Comparison of ENCODE assay signal across 9 cellular contexts in the genomic region with DNA sequence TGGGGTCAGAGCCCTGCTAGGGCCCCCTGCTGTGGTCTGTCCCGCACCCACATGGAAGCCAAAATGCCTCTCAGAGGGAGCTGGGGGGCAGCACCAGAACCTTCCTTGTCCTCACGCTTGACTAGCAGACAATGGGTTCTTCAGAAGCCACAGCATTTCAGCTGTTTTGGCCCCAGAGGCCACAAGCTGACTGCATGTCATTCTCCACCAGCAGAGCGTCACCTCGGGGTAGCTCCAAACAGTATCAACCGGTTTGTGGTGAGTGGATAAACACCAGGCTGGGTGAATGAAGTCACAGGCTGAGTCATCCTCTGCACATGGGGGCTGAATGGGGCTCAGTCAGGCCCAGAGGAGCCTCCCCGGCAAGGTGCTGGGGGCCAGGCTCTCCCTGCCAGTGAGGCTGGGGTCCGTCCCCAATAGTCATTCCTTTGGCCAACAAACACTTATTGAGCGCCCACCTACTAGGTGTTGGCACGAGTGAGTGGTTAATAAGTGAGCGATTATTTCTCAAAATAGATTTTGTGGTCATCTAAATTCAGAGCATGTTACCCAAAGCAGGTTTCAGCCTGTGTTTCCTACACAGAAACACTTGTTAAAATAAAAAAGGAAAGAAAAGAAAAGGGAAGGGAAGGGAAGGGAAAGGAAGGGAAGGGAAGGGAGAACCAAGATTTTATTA. TPM values are rescaled to one million over a fixed set of nuclear protein-coding genes. Genes with fewer than 3 reads are reported as not detected.
DNase-seq lines count a peak whose midpoint lies in the region; ATAC-seq and TF ChIP-seq lines count a peak whose summit lies in the region.
"Had no signal": no experiment of that assay in that cellular context is flagged by ENCODE, and none has a peak within 500 bp of the region (broad histone marks: within the 10 kb centered on the region; RNA-seq: fewer than 3 reads in every experiment).

No MANE protein-coding gene starts in this region.

- H3K4me3 Mint-ChIP-seq in natural killer cell, result no peak overlapping the region

- no peak for TF ChIP-seq POLR2A in GM18505 (IDR thresholded peaks at IDR 0.05; ENCODE audit: borderline replicate concordance, extremely low read depth, insufficient read depth, insufficient read length)
- TF ChIP-seq POLR2A in NB4 (IDR thresholded peaks at IDR 0.05; ENCODE audit: extremely low read depth, insufficient read length), result no peak

- TF ChIP-seq CTCF in NB4 (IDR thresholded peaks at IDR 0.05; ENCODE audit: low read depth, low read length) (peak; percentile 18), astrocyte of the spinal cord (IDR thresholded peaks at IDR 0.05; ENCODE audit: low read depth, low read length) (no peak), natural killer cell (IDR thresholded peaks at IDR 0.05) (no peak)

- H3K4me3 ChIP-seq in NB4 (ENCODE audit: low read depth, low read length) (no peak overlapping the region), astrocyte of the spinal cord (ENCODE audit: low read depth, low read length) (no peak overlapping the region)
- H3K4me3 ChIP-seq: heart left ventricle had no signal

- in situ Hi-C loops in astrocyte of the spinal cord (cut with HindIII; ENCODE audit: low sequenced_read_pairs), result no loop called here

- H3K27me3 Mint-ChIP-seq in natural killer cell (ENCODE audit: low read depth in 2 of 2), result peaks cover 22 to 24% of the 10 kb centered on the region in 2 donors

- intact Hi-C loops in natural killer cell (cut with micrococcal nuclease), result loop anchor here (5.0 kb wide), 1 partner anchor 42 kb away; no protein-coding TSS in a partner anchor
- intact Hi-C loops in left ventricle myocardium superior (cut with micrococcal nuclease), result no loop called here

- peak; percentile 93 for DNase-seq in A172 (ENCODE audit: low spot score)
- peak; percentile 94 for DNase-seq in NB4 (ENCODE audit: low read depth)
- DNase-seq in astrocyte of the spinal cord (ENCODE audit: low read depth, low spot score), result peak; percentile 69
- peak; percentile 36 for DNase-seq in natural killer cell
- no peak for DNase-seq in NCI-H1436 (lab: John Stamatoyannopoulos, UW)
- no peak for DNase-seq in left ventricle myocardium superior
- DNase-seq: heart left ventricle had no signal

- H3K9me3 Mint-ChIP-seq in natural killer cell, result no peaks in the 10 kb centered on the region

- H3K36me3 Mint-ChIP-seq in natural killer cell, result no peaks in the 10 kb centered on the region

- ATAC-seq in GM18505 (IDR thresholded peaks at IDR 0.05; ENCODE audit: unreplicated experiment), result peak; percentile 97
- ATAC-seq in HG02642 (IDR thresholded peaks at IDR 0.05; ENCODE audit: poor library complexity, unreplicated experiment), result peak; percentile 96
- peak; percentile 91 to 97 (median 95) for ATAC-seq in natural killer cell
- ATAC-seq in left ventricle myocardium superior, result no peak

- H3K4me1 Mint-ChIP-seq in natural killer cell, result peaks cover 28 to 32% of the 10 kb centered on the region in 2 donors

- peak overlapping the region in 1 of 2 donors; percentile 85 for H3K27ac Mint-ChIP-seq in natural killer cell

RNA-seq across cellular contexts. Expression of a gene that starts 9.1 kb away (rescaled TPM):
- not detected in 2 replicates for total RNA-seq in A172 (2014; rRNA removed; shearing (Covaris generic))
- 1 to 10 TPM in 1 of 3 donors, under 1 TPM in 2; 0.47 to 1.4 (median 0.48) TPM for total RNA-seq in natural killer cell
- 0.62 TPM for total RNA-seq in left ventricle myocardium superior

RNA-seq across cellular contexts. Expression of a gene that starts 53.3 kb away (rescaled TPM):
- total RNA-seq in A172 (2014; rRNA removed; shearing (Covaris generic)), result 1.4 and 3.9 TPM in 2 replicates
- total RNA-seq in natural killer cell, result not detected
- total RNA-seq in left ventricle myocardium superior, result not detected
- total RNA-seq: heart left ventricle had no signal

Comparison
In these comparisons a context has a peak if more than half of its experiments do, and no peak if none do; other contexts are left out.
1. DNase-seq: peak in A172 (single experiment), NB4 (single experiment), astrocyte of the spinal cord (single experiment) and natural killer cell (single experiment); none in NCI-H1436 (single experiment) and left ventricle myocardium superior (single experiment).